In genomic region chr5:155753943-155754581, GRCh38 we compare ENCODE assay signal across 16 cellular contexts.
DNase-seq lines count a peak whose midpoint lies in the region; ATAC-seq lines count a peak whose summit lies in the region.
"Had no signal": no experiment of that assay in that cellular context is flagged by ENCODE, and none has a peak within 500 bp of the region (broad histone marks: within the 10 kb centered on the region; RNA-seq: fewer than 3 reads in every experiment).

No MANE protein-coding gene starts in this region.

- no peak overlapping the region for H3K4me3 ChIP-seq in right cardiac atrium (ENCODE audit: low read length)
- H3K4me3 ChIP-seq: GM23248 had no signal

- no peaks in the 10 kb centered on the region for H3K4me1 ChIP-seq in right cardiac atrium (ENCODE audit: control insufficient read depth, insufficient read depth, low read length)

- intact Hi-C loops in right cardiac atrium (cut with DNase I), result no loop called here

- H3K27me3 ChIP-seq in right cardiac atrium (ENCODE audit: control insufficient read depth, insufficient read depth), result no peaks in the 10 kb centered on the region

- H3K9me3 ChIP-seq in right cardiac atrium (ENCODE audit: control insufficient read depth, low read length), result no peaks in the 10 kb centered on the region

- peak; percentile 59 to 61 for ATAC-seq in right cardiac atrium

- DNase-seq in COR-L47 (lab: John Stamatoyannopoulos, UW), result peak; percentile 19
- peak; percentile 54 for DNase-seq in DMS53 (lab: John Stamatoyannopoulos, UW)
- DNase-seq in NCI-H748 treated with DMSO at 0.1 percent for 48 hours (lab: John Stamatoyannopoulos, UW), result peak; percentile 74
- DNase-seq in right cardiac atrium, result no peak
- no peak for DNase-seq in EL
- DNase-seq in stimulated activated CD4-positive, alpha-beta T cell treated with anti-CD3 and anti-CD28 coated beads, Interleukin-2, amount 100 ng/mL, for 24 hours, result no peak
- DNase-seq in DMS 273 treated with DMSO at 0.1 percent for 48 hours (lab: John Stamatoyannopoulos, UW), result no peak
- DNase-seq: CD4-positive, CD25-positive, alpha-beta regulatory T cell; GF-D8; GM23248; HCEC 1CT; NCI-H1436; NCI-H2107; NCI-H510A treated with DMSO at 0.1 percent for 48 hours; NK-92 treated with Interleukin-12 subunit alpha and Interleukin-12 subunit beta, amount 100 ng/mL, for 24 hours had no signal

- 47% methylated on average over 3 of the region's 3 CpGs for WGBS in right cardiac atrium

- peak overlapping the region; percentile 58 for H3K27ac ChIP-seq in right cardiac atrium (ENCODE audit: low read length)
- H3K27ac ChIP-seq: GM23248, HL-60 had no signal

Comparison
In these comparisons a context has a peak if more than half of its experiments do, and no peak if none do; other contexts are left out.
1. DNase-seq: peak in COR-L47 (single experiment), DMS53 (single experiment) and NCI-H748 treated with DMSO at 0.1 percent for 48 hours (single experiment); none in right cardiac atrium (0 of 3), EL (single experiment), stimulated activated CD4-positive, alpha-beta T cell treated with anti-CD3 and anti-CD28 coated beads, Interleukin-2, amount 100 ng/mL, for 24 hours (0 of 2) and DMS 273 treated with DMSO at 0.1 percent for 48 hours (single experiment).